ENCODE assay signal across 18 cellular contexts in the genomic region with DNA sequence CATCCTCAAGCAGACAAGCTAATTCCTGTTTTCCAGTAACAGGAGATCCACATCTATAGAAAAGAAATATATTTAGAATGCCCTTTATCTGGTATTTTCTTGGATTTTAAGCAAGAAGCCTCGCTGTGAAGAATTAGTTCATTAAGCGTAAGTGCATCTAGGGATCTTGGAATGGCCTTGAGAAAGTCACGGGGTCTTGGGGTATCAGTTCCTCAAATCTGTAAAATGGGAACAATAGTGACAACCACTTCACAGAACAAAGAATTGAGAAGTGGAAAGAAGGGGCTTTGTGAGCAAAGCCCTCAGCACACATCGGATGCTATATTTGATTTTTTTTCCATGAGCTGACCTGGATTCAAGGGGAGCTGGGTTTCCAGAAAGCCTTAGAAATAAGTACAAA. TPM values are rescaled to one million over a fixed set of nuclear protein-coding genes. Genes with fewer than 3 reads are reported as not detected.
DNase-seq lines count a peak whose midpoint lies in the region; ATAC-seq lines count a peak whose summit lies in the region.
"Had no signal": no experiment of that assay in that cellular context is flagged by ENCODE, and none has a peak within 500 bp of the region (broad histone marks: within the 10 kb centered on the region; RNA-seq: fewer than 3 reads in every experiment).

No MANE protein-coding gene starts in this region.

- peaks cover 12% of the 10 kb centered on the region for H3K27me3 Mint-ChIP-seq in IgD-negative memory B cell
- H3K27me3 Mint-ChIP-seq in dendritic cell treated with granulocyte-macrophage colony-stimulating factor and Interleukin-4, amounts not matched to agents 40 ng/mL and 50 ng/mL, for 4 days: peaks cover 49% of the 10 kb centered on the region

- H3K4me1 ChIP-seq in BLaER1 (peaks cover 35% of the 10 kb centered on the region), skeletal muscle satellite cell (ENCODE audit: control insufficient read depth, insufficient read depth, low read length) (peaks cover 33% of the 10 kb centered on the region)

- H4K20me1 ChIP-seq in BLaER1: peaks cover 13% of the 10 kb centered on the region; the same call in 1 of the 2 replicates

- H3K9me3 ChIP-seq in BLaER1 (no peaks in the 10 kb centered on the region), skeletal muscle satellite cell (replicated peaks; ENCODE audit: low read length) (no peaks in the 10 kb centered on the region)

- no peak overlapping the region for H3K9ac ChIP-seq in BLaER1
- no peak overlapping the region for H3K9ac ChIP-seq in skeletal muscle satellite cell (ENCODE audit: low read depth, low read length)
- H3K9ac ChIP-seq: GM23248 had no signal

- no peaks in the 10 kb centered on the region for H3K36me3 Mint-ChIP-seq in IgD-negative memory B cell
- H3K36me3 Mint-ChIP-seq in dendritic cell treated with granulocyte-macrophage colony-stimulating factor and Interleukin-4, amounts not matched to agents 40 ng/mL and 50 ng/mL, for 4 days (ENCODE audit: low read depth): peaks cover 29% of the 10 kb centered on the region
- H3K36me3 Mint-ChIP-seq: CD8-positive, alpha-beta T cell had no signal

- no peak for DNase-seq in iPS-NIHi7 (ENCODE audit: extremely low spot score)
- no peak for DNase-seq in activated CD4-positive, alpha-beta T cell treated with anti-CD3 and anti-CD28 coated beads for 1 hour
- DNase-seq: 8988T; AML-193; C1 segment of cervical spinal cord; CD8-positive, alpha-beta T cell; COR-L47; DMS153; DMS79 treated with DMSO at 0.1 percent for 48 hours; EL; GM23248 had no signal

- H3K4me3 Mint-ChIP-seq in IgD-negative memory B cell: no peak overlapping the region
- peak overlapping the region; percentile 72 for H3K4me3 Mint-ChIP-seq in dendritic cell treated with granulocyte-macrophage colony-stimulating factor and Interleukin-4, amounts not matched to agents 40 ng/mL and 50 ng/mL, for 4 days
- H3K4me3 Mint-ChIP-seq: CD8-positive, alpha-beta T cell had no signal

- H3K4me2 ChIP-seq in BLaER1 (peak overlapping the region; percentile 71), skeletal muscle satellite cell (ENCODE audit: low read length) (peak overlapping the region; percentile 2)

- no peaks in the 10 kb centered on the region for H3K36me3 ChIP-seq in BLaER1
- H3K36me3 ChIP-seq in skeletal muscle satellite cell (ENCODE audit: insufficient read depth, low read length): peaks cover 4% of the 10 kb centered on the region

- H3K4me1 Mint-ChIP-seq in IgD-negative memory B cell: peaks cover 11 to 17% (median 17%) of the 10 kb centered on the region in 3 donors
- peaks cover 71% of the 10 kb centered on the region for H3K4me1 Mint-ChIP-seq in dendritic cell treated with granulocyte-macrophage colony-stimulating factor and Interleukin-4, amounts not matched to agents 40 ng/mL and 50 ng/mL, for 4 days (ENCODE audit: low read depth)

- H3K27me3 ChIP-seq in BLaER1 (peaks cover 33% of the 10 kb centered on the region), skeletal muscle satellite cell (ENCODE audit: control insufficient read depth, insufficient read depth, low read length) (no peaks in the 10 kb centered on the region)

- intact Hi-C loops in dendritic cell treated with granulocyte-macrophage colony-stimulating factor and Interleukin-4, amounts not matched to agents 40 ng/mL and 50 ng/mL, for 4 days (cut with micrococcal nuclease): loop anchor here (2.0 to 10.0 kb wide), 2 partner anchors 14 to 208 kb away; no protein-coding TSS in a partner anchor

- H3K9me3 Mint-ChIP-seq in IgD-negative memory B cell: no peaks in the 10 kb centered on the region
- no peaks in the 10 kb centered on the region for H3K9me3 Mint-ChIP-seq in dendritic cell treated with granulocyte-macrophage colony-stimulating factor and Interleukin-4, amounts not matched to agents 40 ng/mL and 50 ng/mL, for 4 days
- H3K9me3 Mint-ChIP-seq: CD8-positive, alpha-beta T cell had no signal

- peak overlapping the region in 2 of 3 donors; percentile 26 to 70 for H3K27ac Mint-ChIP-seq in IgD-negative memory B cell
- H3K27ac Mint-ChIP-seq in dendritic cell treated with granulocyte-macrophage colony-stimulating factor and Interleukin-4, amounts not matched to agents 40 ng/mL and 50 ng/mL, for 4 days: peak overlapping the region; percentile 66
- H3K27ac Mint-ChIP-seq: CD8-positive, alpha-beta T cell had no signal

- no peak overlapping the region for H3K4me3 ChIP-seq in BLaER1
- no peak overlapping the region for H3K4me3 ChIP-seq in skeletal muscle satellite cell (ENCODE audit: low read length)
- H3K4me3 ChIP-seq: GM23248 had no signal

- no peak overlapping the region for H3K27ac ChIP-seq in BLaER1
- H3K27ac ChIP-seq: GM23248, HL-60 had no signal

- no peak for ATAC-seq in GM19467 (IDR thresholded peaks at IDR 0.05; ENCODE audit: unreplicated experiment)
- ATAC-seq: CD8-positive, alpha-beta T cell; HCT116 had no signal

RNA-seq across cellular contexts. Expression of a gene that starts 32.3 kb away (rescaled TPM):
- polyA plus RNA-seq in IgD-negative memory B cell: 78.7 TPM
- not detected in 2 replicates for total RNA-seq in skeletal muscle satellite cell (2012; rRNA removed)
- total RNA-seq: GM23248 had no signal
- polyA plus RNA-seq: GM23248 had no signal

RNA-seq across cellular contexts. Expression of a gene that starts 47.5 kb away (rescaled TPM):
- polyA plus RNA-seq in IgD-negative memory B cell: 0.64 TPM
- total RNA-seq in skeletal muscle satellite cell (2012; rRNA removed): 106 and 152 TPM in 2 replicates
- total RNA-seq: CD8-positive, alpha-beta T cell had no signal
